Comparison of ENCODE assay signal across 18 cellular contexts in the genomic region with DNA sequence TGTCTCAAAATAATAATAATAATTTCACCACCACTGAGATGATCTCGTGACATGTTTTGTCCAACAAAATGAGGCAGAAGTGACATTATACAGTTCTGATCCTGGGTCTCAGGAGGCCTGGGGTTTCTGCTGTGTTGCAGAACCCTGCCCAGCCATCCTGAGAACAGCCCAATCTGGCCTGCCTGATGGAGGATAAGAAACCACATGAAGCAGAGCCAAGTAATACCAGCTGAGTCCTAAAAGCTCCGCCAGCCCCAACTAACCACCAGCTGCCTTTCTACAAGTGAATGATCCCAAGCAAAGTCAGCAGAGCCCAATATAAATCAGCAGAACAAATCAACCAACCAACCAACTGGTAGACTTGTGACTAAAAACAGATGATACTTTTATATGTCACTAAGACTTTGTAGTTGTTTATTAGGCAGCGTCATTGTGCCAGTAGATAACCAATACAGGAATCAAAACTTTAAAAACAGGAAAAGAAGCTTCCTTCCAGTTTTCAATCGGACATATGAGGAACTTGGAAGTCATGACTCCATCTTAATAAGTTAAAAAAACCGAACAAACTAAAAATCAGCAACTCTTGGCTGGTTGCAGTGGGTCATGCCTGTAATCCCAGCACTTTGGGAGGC. TPM values are rescaled to one million over a fixed set of nuclear protein-coding genes. Genes with fewer than 3 reads are reported as not detected.
DNase-seq lines count a peak whose midpoint lies in the region; ATAC-seq, FAIRE-seq and TF ChIP-seq lines count a peak whose summit lies in the region.
"Had no signal": no experiment of that assay in that cellular context is flagged by ENCODE, and none has a peak within 500 bp of the region (broad histone marks: within the 10 kb centered on the region; RNA-seq: fewer than 3 reads in every experiment).

No MANE protein-coding gene starts in this region.

- no peak overlapping the region for H2AFZ ChIP-seq in K562 (ENCODE audit: low read depth, low read length)

- CTCF ChIA-PET in K562 (lab: Yijun Ruan, JAX; ENCODE audit: low intra/inter-chr PET ratio): no interaction called here

- no peaks in the 10 kb centered on the region for H3K27me3 ChIP-seq in K562 (ENCODE audit: control insufficient read depth in 2 of 2, insufficient read depth in 2 of 2, low read length in 2 of 2)
- H3K27me3 ChIP-seq: vagina had no signal

- no peaks in the 10 kb centered on the region for H3K9me1 ChIP-seq in K562 (ENCODE audit: control insufficient read depth, insufficient read depth, low read length)

- no peak for TF ChIP-seq RAD21 in K562 (CRISPR knock-in tag; conservative IDR thresholded peaks at IDR 0.05 in 1 of 2, IDR thresholded peaks at IDR 0.05 in 1 of 2)

- no peak for TF ChIP-seq CTCF in K562 (IDR thresholded peaks at IDR 0.05 in 2 of 3, conservative IDR thresholded peaks at IDR 0.05 in 1 of 3; ENCODE audit: insufficient read depth in 2 of 3, low read depth in 1 of 3, low read length in 3 of 3)

- H3K79me2 ChIP-seq in K562 (ENCODE audit: control insufficient read depth, insufficient read depth, low read length): no peaks in the 10 kb centered on the region

- no peak for TF ChIP-seq EP300 in K562 (IDR thresholded peaks at IDR 0.05; ENCODE audit: low read length)

- no peak overlapping the region for H3K9ac ChIP-seq in K562 (ENCODE audit: insufficient read depth in 1 of 2, low read depth in 2 of 2, low read length in 2 of 2)

- no peaks in the 10 kb centered on the region for H3K9me3 ChIP-seq in K562 (replicated peaks; ENCODE audit: control insufficient read depth, insufficient read depth, low read depth, low read length)
- H3K9me3 ChIP-seq: vagina had no signal

- peaks cover 0 to 2% of the 10 kb centered on the region in 2 experiments; a peak in 4 of 5 replicates for H3K4me1 ChIP-seq in K562 (replicated peaks in 1 of 2; ENCODE audit: control insufficient read depth in 2 of 2, insufficient read depth in 2 of 2, low read length in 2 of 2)
- H3K4me1 ChIP-seq: vagina had no signal

- no peak overlapping the region for H3K4me2 ChIP-seq in K562 (ENCODE audit: insufficient read depth, low read length)

- FAIRE-seq in K562 (lab: Jason Lieb, UNC): no peak
- FAIRE-seq: bronchial epithelial cell, endometrium, GM18507, kidney had no signal

- POLR2A ChIA-PET in K562 (lab: Yijun Ruan, JAX): no interaction called here

- H3K4me3 ChIP-seq in K562: no peak overlapping the region
- H3K4me3 ChIP-seq: vagina had no signal

- in situ Hi-C loops in KBM-7 (cut with MboI; ENCODE audit: low pct_unique_long_range_greater_than_20kb, low sequenced_read_pairs): no loop called here
- in situ Hi-C loops in K562 (cut with MboI): no loop called here

- H3K27ac ChIP-seq in K562 (ENCODE audit: extremely low read depth, low read depth, low read length): no peak overlapping the region
- H3K27ac ChIP-seq: vagina had no signal

- WGBS in K562 (ENCODE audit: insufficient coverage, low coverage, missing lambda C conversion rate): 11% methylated on average over 4 of the region's 5 CpGs

- peak; percentile 61 for ATAC-seq in K562
- ATAC-seq in GM18519 (IDR thresholded peaks at IDR 0.05; ENCODE audit: low FRiP score, unreplicated experiment): no peak
- ATAC-seq in HG03095 (IDR thresholded peaks at IDR 0.05; ENCODE audit: unreplicated experiment): no peak
- no peak for ATAC-seq in HG03097 (IDR thresholded peaks at IDR 0.05; ENCODE audit: low FRiP score, unreplicated experiment)
- ATAC-seq: activated CD8-positive, alpha-beta T cell treated with anti-CD3 and anti-CD28 coated beads for 36 hours had no signal

- TF ChIP-seq POLR2A in K562 (conservative IDR thresholded peaks at IDR 0.05): no peak

- intact Hi-C loops in K562 (cut with micrococcal nuclease): no loop called here

- no peaks in the 10 kb centered on the region for H3K36me3 ChIP-seq in K562 (ENCODE audit: control insufficient read depth, insufficient read depth, low read length)
- H3K36me3 ChIP-seq: vagina had no signal

- no peaks in the 10 kb centered on the region for H4K20me1 ChIP-seq in K562 (replicated peaks; ENCODE audit: control insufficient read depth, insufficient read depth, low read length)

- BruUV-seq in K562 (replicated peaks; lab: Mats Ljungman, UMichigan): no TSS peak

- peak; percentile 85 for DNase-seq in CD1c-positive myeloid dendritic cell (ENCODE audit: extremely low spot score)
- DNase-seq in KBM-7: peak; percentile 27
- DNase-seq in K562 (ENCODE audit: extremely low read depth in 1 of 4, low spot score in 3 of 4): no peak
- peak; percentile 89 for DNase-seq in myocyte (ENCODE audit: low read depth)
- DNase-seq in HPDE6-E6E7 (ENCODE audit: extremely low spot score): no peak
- DNase-seq: activated CD8-positive, alpha-beta T cell treated with anti-CD3 and anti-CD28 coated beads for 36 hours; kidney; NCI-H1436; NCI-H748 treated with DMSO at 0.1 percent for 48 hours; stimulated activated naive CD4-positive, alpha-beta T cell; T1000 had no signal

TF ChIP-seq in K562, 482 proteins besides CTCF, POLR2A, EP300 and RAD21 (continues in another document):
- TF ChIP-seq BRD9 (IDR thresholded peaks at IDR 0.05; ENCODE audit: low read depth, partially characterized antibody) (no peak), KAT7 (CRISPR knock-in tag; IDR thresholded peaks at IDR 0.05; ENCODE audit: borderline replicate concordance) (no peak), ELF1 (tag; IDR thresholded peaks at IDR 0.05) (no peak), PRPF4 (IDR thresholded peaks at IDR 0.05; ENCODE audit: insufficient read depth, low read depth, low read length, poor library complexity, severe bottlenecking) (no peak), TEAD4 (IDR thresholded peaks at IDR 0.05; ENCODE audit: low read length) (peak; percentile 11; the same call in 1 of the 2 replicates), TEAD4 (CRISPR knock-in tag; IDR thresholded peaks at IDR 0.05; ENCODE audit: borderline replicate concordance) (no peak)
- TF ChIP-seq, protein P1, sequence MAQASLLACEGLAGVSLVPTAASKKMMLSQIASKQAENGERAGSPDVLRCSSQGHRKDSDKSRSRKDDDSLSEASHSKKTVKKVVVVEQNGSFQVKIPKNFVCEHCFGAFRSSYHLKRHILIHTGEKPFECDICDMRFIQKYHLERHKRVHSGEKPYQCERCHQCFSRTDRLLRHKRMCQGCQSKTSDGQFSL (CRISPR knock-in tag; IDR thresholded peaks at IDR 0.05): no peak
- TF ChIP-seq, protein P1 (tag; IDR thresholded peaks at IDR 0.05): no peak
- TF ChIP-seq, protein P2, sequence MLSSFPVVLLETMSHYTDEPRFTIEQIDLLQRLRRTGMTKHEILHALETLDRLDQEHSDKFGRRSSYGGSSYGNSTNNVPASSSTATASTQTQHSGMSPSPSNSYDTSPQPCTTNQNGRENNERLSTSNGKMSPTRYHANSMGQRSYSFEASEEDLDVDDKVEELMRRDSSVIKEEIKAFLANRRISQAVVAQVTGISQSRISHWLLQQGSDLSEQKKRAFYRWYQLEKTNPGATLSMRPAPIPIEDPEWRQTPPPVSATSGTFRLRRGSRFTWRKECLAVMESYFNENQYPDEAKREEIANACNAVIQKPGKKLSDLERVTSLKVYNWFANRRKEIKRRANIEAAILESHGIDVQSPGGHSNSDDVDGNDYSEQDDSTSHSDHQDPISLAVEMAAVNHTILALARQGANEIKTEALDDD (IDR thresholded peaks at IDR 0.05): peak; percentile 55; the same call in 1 of the 2 replicates

RNA-seq across cellular contexts. Expression of a gene that starts 52.1 kb away (rescaled TPM):
- total RNA-seq in K562 (2011; cell fraction: chromatin; rRNA removed; ENCODE audit: low replicate concordance): 174 and 330 TPM in 2 replicates
- total RNA-seq in K562 (2011; cell fraction: nucleolus; rRNA removed): 139 and 146 TPM in 2 replicates
- 189 and 260 TPM in 2 replicates for total RNA-seq in K562 (2011; cell fraction: nucleoplasm; rRNA removed)
- total RNA-seq in K562 (2014; rRNA removed): 150 and 171 TPM in 2 replicates
- total RNA-seq in K562 (2014; rRNA removed; fragmentation: Illumina TruSeq; extraction: Trizol): 157 and 183 TPM in 2 replicates
- total RNA-seq in K562 (2015; rRNA removed; fragmentation: Illumina TruSeq; extraction: Trizol): 156 and 164 TPM in 2 replicates
- 128 and 142 TPM in 2 replicates for total RNA-seq in K562 (2021)
- 139 and 174 TPM in 2 replicates for polyA plus RNA-seq in K562 (2011; rRNA removed)
- 84.9 and 100 TPM in 2 replicates for polyA plus RNA-seq in K562 (2011; cell fraction: cytosol; rRNA removed)
- 170 and 187 TPM in 2 replicates for polyA plus RNA-seq in K562 (2011; cell fraction: nucleus; rRNA removed)
- polyA plus RNA-seq in K562 (2012): 122 and 132 TPM in 2 replicates
- 150 and 160 TPM in 2 replicates for polyA plus RNA-seq in K562 (2014; fragmentation: Illumina TruSeq; extraction: Trizol)
- 10 to 100 TPM; 53.5 to 69.8 TPM for polyA plus RNA-seq in K562 (2014; fragmentation: Nextera tagmentation; extraction: Ambion mirVana)
- polyA plus RNA-seq in K562 (2014; rRNA removed): 232 and 276 TPM in 2 replicates
- polyA minus RNA-seq in K562 (2011; rRNA and poly(A)+ RNA removed): 156 and 164 TPM in 2 replicates
- polyA minus RNA-seq in K562 (2011; cell fraction: cytosol; rRNA and poly(A)+ RNA removed): 70.9 and 78.5 TPM in 2 replicates
- 156 and 184 TPM in 2 replicates for polyA minus RNA-seq in K562 (2011; cell fraction: nucleus; rRNA and poly(A)+ RNA removed)
- total RNA-seq in myocyte: 45.9 and 57.1 TPM in 2 replicates
- polyA plus RNA-seq in myocyte (2012): 38.6 TPM

RNA-seq across cellular contexts. Expression of a gene that starts 52.3 kb away (rescaled TPM):
- 27.5 and 51.1 TPM in 2 replicates for total RNA-seq in K562 (2011; cell fraction: chromatin; rRNA removed; ENCODE audit: low replicate concordance)
- 29.0 and 30.2 TPM in 2 replicates for total RNA-seq in K562 (2011; cell fraction: nucleolus; rRNA removed)
- total RNA-seq in K562 (2011; cell fraction: nucleoplasm; rRNA removed): 29.8 and 32.3 TPM in 2 replicates
- total RNA-seq in K562 (2014; rRNA removed) (15.6 and 15.9 TPM in 2 replicates), K562 (2014; rRNA removed; fragmentation: Illumina TruSeq; extraction: Trizol) (38.6 and 42.7 TPM in 2 replicates), K562 (2015; rRNA removed; fragmentation: Illumina TruSeq; extraction: Trizol) (34.1 and 35.0 TPM in 2 replicates), K562 (2021) (29.2 and 30.6 TPM in 2 replicates), myocyte (10.9 and 11.3 TPM in 2 replicates)
- polyA plus RNA-seq in K562 (2011; rRNA removed) (25.9 and 36.0 TPM in 2 replicates), K562 (2014; fragmentation: Illumina TruSeq; extraction: Trizol) (41.3 and 45.1 TPM in 2 replicates), K562 (2014; fragmentation: Nextera tagmentation; extraction: Ambion mirVana) (10 to 100 TPM; 13.4 to 20.7 TPM), K562 (2014; rRNA removed) (23.1 and 27.3 TPM in 2 replicates)
- polyA plus RNA-seq in K562 (2011; cell fraction: cytosol; rRNA removed): 12.0 and 17.2 TPM in 2 replicates
- 15.6 and 16.5 TPM in 2 replicates for polyA plus RNA-seq in K562 (2011; cell fraction: nucleus; rRNA removed)
- polyA plus RNA-seq in K562 (2012): 33.1 and 37.6 TPM in 2 replicates
- 35.0 and 37.2 TPM in 2 replicates for polyA minus RNA-seq in K562 (2011; rRNA and poly(A)+ RNA removed)
- 19.7 and 26.8 TPM in 2 replicates for polyA minus RNA-seq in K562 (2011; cell fraction: cytosol; rRNA and poly(A)+ RNA removed)
- polyA minus RNA-seq in K562 (2011; cell fraction: nucleus; rRNA and poly(A)+ RNA removed): 16.3 and 30.9 TPM in 2 replicates
- 12.4 TPM for polyA plus RNA-seq in myocyte (2012)

Comparison
In these comparisons a context has a peak if more than half of its experiments do, and no peak if none do; other contexts are left out.
1. DNase-seq: peak in CD1c-positive myeloid dendritic cell (single experiment), KBM-7 (single experiment) and myocyte (single experiment); none in K562 (0 of 4) and HPDE6-E6E7 (single experiment).